ENCODE assay signal across 16 cellular contexts in genomic region chr10:30188101-30188500, GRCh38.
DNase-seq lines count a peak whose midpoint lies in the region; ATAC-seq and TF ChIP-seq lines count a peak whose summit lies in the region.
"Had no signal": no experiment of that assay in that cellular context is flagged by ENCODE, and none has a peak within 500 bp of the region (broad histone marks: within the 10 kb centered on the region; RNA-seq: fewer than 3 reads in every experiment).

No MANE protein-coding gene starts in this region.

- DNase-seq in IMR-90 (peak; percentile 38), esophagus muscularis mucosa (ENCODE audit: extremely low spot score) (no peak), lung (ENCODE audit: low spot score) (no peak), spleen (no peak), NCI-H187 (lab: John Stamatoyannopoulos, UW) (no peak), 8988T (no peak)
- DNase-seq: activated CD4-positive, alpha-beta T cell treated with anti-CD3 and anti-CD28 coated beads, Interleukin-2, amount 50 U/mL, for 48 hours; BE2C; effector CD8-positive, alpha-beta T cell; islet precursor cell; NCI-H2081 treated with DMSO at 0.1 percent for 48 hours; NCI-H82; stimulated activated CD4-positive, alpha-beta T cell treated with anti-CD3 and anti-CD28 coated beads, Interleukin-12 subunit alpha, Interleukin-12 subunit beta, amount 100 ng/mL, for 4 hours had no signal

- H2AK9ac ChIP-seq in IMR-90 (replicated peaks; ENCODE audit: low read depth, low read length, poor library complexity): peak overlapping the region; percentile 90

- TF ChIP-seq RAD21 in IMR-90 (IDR thresholded peaks at IDR 0.05; ENCODE audit: low read length): no peak

- peak overlapping the region; percentile 73; the same call in 1 of the 2 replicates for H3K23ac ChIP-seq in IMR-90 (ENCODE audit: low read depth, low read length)

- no peak overlapping the region for H3K27ac Mint-ChIP-seq in stimulated activated memory B cell treated with anti-CD40 and anti-IgM and Interleukin-4, amounts not matched to agents 10 μg/mL and 1 μg/mL and 100 μg/mL, for 72 hours

- peak overlapping the region; percentile 70 for H3K18ac ChIP-seq in IMR-90 (ENCODE audit: low read depth, low read length)

- no peaks in the 10 kb centered on the region for H3K27me3 ChIP-seq in IMR-90 (ENCODE audit: control insufficient read depth, insufficient read depth, low read length)
- no peaks in the 10 kb centered on the region for H3K27me3 ChIP-seq in esophagus muscularis mucosa
- no peaks in the 10 kb centered on the region for H3K27me3 ChIP-seq in lung (ENCODE audit: control insufficient read depth, insufficient read depth)
- H3K27me3 ChIP-seq in spleen (replicated peaks in 1 of 7): peaks cover 0 to 4% (median 0%) of the 10 kb centered on the region in 7 donors
- H3K27me3 ChIP-seq: BE2C had no signal

- H2BK15ac ChIP-seq in IMR-90 (ENCODE audit: low read depth, low read length): peak overlapping the region; percentile 72; the same call in 2 of the 3 replicates

- peaks cover 6% of the 10 kb centered on the region for H3K4me1 Mint-ChIP-seq in stimulated activated memory B cell treated with anti-CD40 and anti-IgM and Interleukin-4, amounts not matched to agents 10 μg/mL and 1 μg/mL and 100 μg/mL, for 72 hours

- H3K9me3 ChIP-seq in IMR-90 (ENCODE audit: control insufficient read depth, insufficient read depth, low read length) (no peaks in the 10 kb centered on the region), esophagus muscularis mucosa (no peaks in the 10 kb centered on the region), lung (ENCODE audit: control insufficient read depth in 2 of 2, insufficient read depth in 1 of 2, low read length in 1 of 2) (no peaks in the 10 kb centered on the region), spleen (no peaks in the 10 kb centered on the region)
- H3K9me3 ChIP-seq: BE2C had no signal

- H3K9ac ChIP-seq in IMR-90 (ENCODE audit: low read depth, low read length): no peak overlapping the region

- H2AFZ ChIP-seq in IMR-90 (replicated peaks; ENCODE audit: low read length, poor library complexity): peak overlapping the region; percentile 58

- H4K20me1 ChIP-seq in IMR-90 (ENCODE audit: insufficient read depth, low read length): peaks cover 5% of the 10 kb centered on the region

- no CpG with 5 or more reads among the region's 3 CpGs for WGBS in IMR-90 (ENCODE audit: extremely low coverage in 2 of 2, insufficient read length in 1 of 2), 2 experiments
- 54% methylated on average over 3 of the region's 3 CpGs for WGBS in esophagus muscularis mucosa
- 47 to 67% methylated on average over 3 of the region's 3 CpGs for WGBS in lung, 2 donors
- WGBS in spleen, 5 donors: 46 to 64% (median 50%) methylated on average over 3 of the region's 3 CpGs

- peak overlapping the region; percentile 92 for H3K4ac ChIP-seq in IMR-90 (ENCODE audit: low read depth, low read length)

- no peaks in the 10 kb centered on the region for H3K9me3 Mint-ChIP-seq in stimulated activated memory B cell treated with anti-CD40 and anti-IgM and Interleukin-4, amounts not matched to agents 10 μg/mL and 1 μg/mL and 100 μg/mL, for 72 hours

- no peak for TF ChIP-seq EP300 in esophagus muscularis mucosa (IDR thresholded peaks at IDR 0.05)

- H3K79me1 ChIP-seq in IMR-90 (ENCODE audit: low read depth in 1 of 2, low read length in 2 of 2): peaks cover 0 to 8% of the 10 kb centered on the region in 2 experiments; a peak in 1 of 4 replicates

- dilution Hi-C loops in IMR-90 (cut with HindIII; ENCODE audit: low sequenced_read_pairs, unreplicated experiment): no loop called here

- peaks cover 39% of the 10 kb centered on the region for H3K4me1 ChIP-seq in IMR-90 (ENCODE audit: control insufficient read depth, insufficient read depth, low read length)
- H3K4me1 ChIP-seq in esophagus muscularis mucosa: peaks cover 17 to 29% (median 25%) of the 10 kb centered on the region in 4 donors
- H3K4me1 ChIP-seq in lung (ENCODE audit: control insufficient read depth in 2 of 2, insufficient read depth in 2 of 2, low read length in 2 of 2): peaks cover 0 to 20% of the 10 kb centered on the region in 2 donors
- peaks cover 0 to 16% (median 5%) of the 10 kb centered on the region in 6 donors for H3K4me1 ChIP-seq in spleen
- H3K4me1 ChIP-seq: BE2C had no signal

- H3K4me3 Mint-ChIP-seq in stimulated activated memory B cell treated with anti-CD40 and anti-IgM and Interleukin-4, amounts not matched to agents 10 μg/mL and 1 μg/mL and 100 μg/mL, for 72 hours: no peak overlapping the region

- H2BK5ac ChIP-seq in IMR-90 (ENCODE audit: low read depth, low read length, poor library complexity, severe bottlenecking): peak overlapping the region; percentile 35

- H3K36me3 Mint-ChIP-seq in stimulated activated memory B cell treated with anti-CD40 and anti-IgM and Interleukin-4, amounts not matched to agents 10 μg/mL and 1 μg/mL and 100 μg/mL, for 72 hours: no peaks in the 10 kb centered on the region

- in situ Hi-C loops in IMR-90 (cut with MboI; ENCODE audit: low sequenced_read_pairs): no loop called here

- H4K5ac ChIP-seq in IMR-90 (ENCODE audit: low read depth, low read length): peak overlapping the region; percentile 50; the same call in 1 of the 2 replicates

- BruUV-seq in IMR-90 (replicated peaks; lab: Mats Ljungman, UMichigan): no TSS peak

- peak overlapping the region; percentile 91; the same call in 1 of the 2 replicates for H2BK20ac ChIP-seq in IMR-90 (ENCODE audit: low read depth, low read length)

- H3K56ac ChIP-seq in IMR-90 (ENCODE audit: extremely low read depth, insufficient read depth, low read length): no peak overlapping the region

- peak overlapping the region; percentile 98 for H2AK5ac ChIP-seq in IMR-90 (ENCODE audit: low read depth, low read length)

- peaks cover 9% of the 10 kb centered on the region for H3K27me3 Mint-ChIP-seq in stimulated activated memory B cell treated with anti-CD40 and anti-IgM and Interleukin-4, amounts not matched to agents 10 μg/mL and 1 μg/mL and 100 μg/mL, for 72 hours

- ATAC-seq in IMR-90 (ENCODE audit: low read depth) (peak; percentile 28), lung (ENCODE audit: insufficient read depth, low FRiP score) (no peak), HG03097 (IDR thresholded peaks at IDR 0.05; ENCODE audit: low FRiP score, unreplicated experiment) (no peak)
- no peak for ATAC-seq in stimulated activated memory B cell treated with anti-CD40 and anti-IgM and Interleukin-4, amounts not matched to agents 10 μg/mL and 1 μg/mL and 100 μg/mL, for 72 hours

- peak overlapping the region; percentile 64 for H4K91ac ChIP-seq in IMR-90 (ENCODE audit: insufficient read depth, low read depth, low read length)

- no peak for TF ChIP-seq CTCF in IMR-90 (conservative IDR thresholded peaks at IDR 0.05; ENCODE audit: low read depth, low read length)
- no peak for TF ChIP-seq CTCF in esophagus muscularis mucosa (IDR thresholded peaks at IDR 0.05)
- TF ChIP-seq CTCF in lung (IDR thresholded peaks at IDR 0.05; ENCODE audit: control extremely low read depth, extremely low read depth): no peak
- TF ChIP-seq CTCF in spleen (IDR thresholded peaks at IDR 0.05 in 8 of 11, conservative IDR thresholded peaks at IDR 0.05 in 3 of 11): no peak

- CTCF ChIA-PET in IMR-90 (lab: Yijun Ruan, JAX): no interaction called here

- peak overlapping the region; percentile 85 for H3K14ac ChIP-seq in IMR-90 (replicated peaks; ENCODE audit: low read depth, low read length)

- H3K27ac ChIP-seq in IMR-90 (ENCODE audit: insufficient read depth, low read length) (peak overlapping the region; percentile 21; the same call in 1 of the 2 replicates), esophagus muscularis mucosa (replicated peaks in 1 of 4) (peak overlapping the region; percentile 35 to 66 (median 41)), lung (ENCODE audit: low read depth in 1 of 2, low read length in 1 of 2) (peak overlapping the region; percentile 76 to 93), spleen (peak overlapping the region in 7 of 8 donors; percentile 58 to 84 (median 70))
- H3K27ac ChIP-seq: RWPE1 had no signal

- peaks cover 36% of the 10 kb centered on the region for H3K9me1 ChIP-seq in IMR-90 (ENCODE audit: insufficient read depth, low read length)

- H3K4me3 ChIP-seq in IMR-90 (ENCODE audit: insufficient read depth, low read depth, low read length) (no peak overlapping the region), esophagus muscularis mucosa (peak overlapping the region in 1 of 4 donors; percentile 12), lung (no peak overlapping the region), spleen (peak overlapping the region in 1 of 8 donors; percentile 29)

- H3K4me2 ChIP-seq in IMR-90 (ENCODE audit: low read depth, low read length): no peak overlapping the region

- POLR2A ChIA-PET in IMR-90 (lab: Charles Lee; ENCODE audit: unreplicated experiment): no interaction called here

- peak overlapping the region; percentile 92 for H2BK120ac ChIP-seq in IMR-90 (ENCODE audit: low read depth, low read length)

- H3K36me3 ChIP-seq in IMR-90 (ENCODE audit: control insufficient read depth, insufficient read depth, low read length): no peaks in the 10 kb centered on the region
- no peaks in the 10 kb centered on the region for H3K36me3 ChIP-seq in esophagus muscularis mucosa
- no peaks in the 10 kb centered on the region for H3K36me3 ChIP-seq in lung (ENCODE audit: control insufficient read depth in 2 of 2, insufficient read depth in 2 of 2, low read length in 2 of 2)
- H3K36me3 ChIP-seq in spleen: no peaks in the 10 kb centered on the region
- H3K36me3 ChIP-seq: BE2C had no signal

- intact Hi-C loops in IMR-90 (cut with micrococcal nuclease): no loop called here
- intact Hi-C loops in esophagus muscularis mucosa (cut with DNase I): loop anchor here (10.0 kb wide), 1 partner anchor 123 kb away; no protein-coding TSS in a partner anchor
- intact Hi-C loops in spleen (cut with DNase I; ENCODE audit: low total_unique reads): no loop called here

- TF ChIP-seq POLR2A in IMR-90 (IDR thresholded peaks at IDR 0.05; ENCODE audit: low read depth, low read length): no peak
- no peak for TF ChIP-seq POLR2A in esophagus muscularis mucosa (IDR thresholded peaks at IDR 0.05; ENCODE audit: low read depth)
- TF ChIP-seq POLR2A in spleen (IDR thresholded peaks at IDR 0.05): no peak

- peak overlapping the region; percentile 15 to 67; a peak in 1 of 4 replicates for H4K8ac ChIP-seq in IMR-90 (ENCODE audit: low read depth in 2 of 2, low read length in 2 of 2)

TF ChIP-seq in IMR-90, 13 proteins besides CTCF, POLR2A, EP300 and RAD21 (continues in another document):
- TF ChIP-seq MAZ (IDR thresholded peaks at IDR 0.05; ENCODE audit: borderline replicate concordance, low read depth, low read length) (no peak), FOS (IDR thresholded peaks at IDR 0.05; ENCODE audit: low read depth, low read length) (no peak), CHD1 (IDR thresholded peaks at IDR 0.05; ENCODE audit: low read depth, low read length) (no peak), RCOR1 (IDR thresholded peaks at IDR 0.05; ENCODE audit: insufficient replicate concordance, low read length) (no peak)

Comparison
In these comparisons a context has a peak if more than half of its experiments do, and no peak if none do; other contexts are left out.
1. H3K27ac ChIP-seq: peak in every context shown above with its lines; median percentile 84 in lung; 70 in spleen; 41 in esophagus muscularis mucosa; 21 in IMR-90.